Comparison of ENCODE assay signal across 2 cellular contexts in genomic region chr10:72099054-72099921, GRCh38.
TF ChIP-seq lines count a peak whose summit lies in the region.

No MANE protein-coding gene starts in this region.

TF ChIP-seq in HEK293, 187 proteins besides CTCF, POLR2A, EP300 and RAD21 (continued from another document and continues in another):
- TF ChIP-seq PATZ1 (tag by site-specific recombination; IDR thresholded peaks at IDR 0.05) (peak; percentile 36; the same call in 1 of the 2 replicates), KLF10 (tag by site-specific recombination; IDR thresholded peaks at IDR 0.05) (0 out of 2 replicates have a peak, but pooled peaks have one; percentile 19), ZNF561 (tag by site-specific recombination; IDR thresholded peaks at IDR 0.05; ENCODE audit: borderline replicate concordance) (peak; percentile 59; the same call in 1 of the 2 replicates), SCRT2 (tag by site-specific recombination; IDR thresholded peaks at IDR 0.05) (0 out of 2 replicates have a peak, but pooled peaks have one; percentile 40), ZNF580 (tag by site-specific recombination; IDR thresholded peaks at IDR 0.05) (peak; percentile 9; the same call in 1 of the 2 replicates), ZNF600 (tag by site-specific recombination; IDR thresholded peaks at IDR 0.05) (peak; percentile 83), ZBTB8A (tag by site-specific recombination; IDR thresholded peaks at IDR 0.05) (peak; percentile 12; the same call in 1 of the 2 replicates), ZBTB26 (tag by site-specific recombination; optimal IDR thresholded peaks at IDR 0.05) (no peak), ZBTB6 (tag by site-specific recombination; IDR thresholded peaks at IDR 0.05) (no peak), ZNF394 (tag by site-specific recombination; IDR thresholded peaks at IDR 0.05; ENCODE audit: borderline replicate concordance) (0 out of 2 replicates have a peak, but pooled peaks have one; percentile 7), PRDM1 (tag by site-specific recombination; IDR thresholded peaks at IDR 0.05) (no peak), ZNF610 (tag by site-specific recombination; IDR thresholded peaks at IDR 0.05; ENCODE audit: borderline replicate concordance) (no peak), ZIC2 (tag by site-specific recombination; IDR thresholded peaks at IDR 0.05) (no peak), PRDM10 (tag by site-specific recombination; IDR thresholded peaks at IDR 0.05) (peak; percentile 33), ZNF10 (tag by site-specific recombination; IDR thresholded peaks at IDR 0.05) (peak; percentile 62), ZNF24 (tag by site-specific recombination; IDR thresholded peaks at IDR 0.05) (no peak), ZNF629 (tag by site-specific recombination; IDR thresholded peaks at IDR 0.05) (0 out of 2 replicates have a peak, but pooled peaks have one; percentile 4), ZNF2 (tag by site-specific recombination; IDR thresholded peaks at IDR 0.05) (peak; percentile 29), SP7 (tag by site-specific recombination; IDR thresholded peaks at IDR 0.05) (peak; percentile 9; the same call in 1 of the 2 replicates), KLF1 (tag by site-specific recombination; IDR thresholded peaks at IDR 0.05) (0 out of 2 replicates have a peak, but pooled peaks have one; percentile 12)

TF ChIP-seq in GM23338, 12 proteins besides CTCF, POLR2A, EP300 and RAD21 (continued from another document):
- no peak for TF ChIP-seq REST (IDR thresholded peaks at IDR 0.05; ENCODE audit: unreplicated experiment)
- TF ChIP-seq JUNB (IDR thresholded peaks at IDR 0.05; ENCODE audit: unreplicated experiment), result no peak
- no peak for TF ChIP-seq ZNF114 (CRISPR knock-in tag; IDR thresholded peaks at IDR 0.05)
- no peak for TF ChIP-seq POLR2AphosphoS5 (IDR thresholded peaks at IDR 0.05; ENCODE audit: low read depth)
- no peak for TF ChIP-seq ZNF331 (CRISPR knock-in tag; IDR thresholded peaks at IDR 0.05; ENCODE audit: low read depth)
- TF ChIP-seq STAT1 (IDR thresholded peaks at IDR 0.05; ENCODE audit: unreplicated experiment), result no peak
- no peak for TF ChIP-seq EZH2 (IDR thresholded peaks at IDR 0.05; ENCODE audit: low read depth, unreplicated experiment)
- TF ChIP-seq ETS1 (IDR thresholded peaks at IDR 0.05), result no peak
- no peak for TF ChIP-seq CREB1 (CRISPR knock-in tag; IDR thresholded peaks at IDR 0.05; ENCODE audit: low read depth)
- TF ChIP-seq ZNF462 (CRISPR knock-in tag; IDR thresholded peaks at IDR 0.05), result no peak
